In the genomic region with DNA sequence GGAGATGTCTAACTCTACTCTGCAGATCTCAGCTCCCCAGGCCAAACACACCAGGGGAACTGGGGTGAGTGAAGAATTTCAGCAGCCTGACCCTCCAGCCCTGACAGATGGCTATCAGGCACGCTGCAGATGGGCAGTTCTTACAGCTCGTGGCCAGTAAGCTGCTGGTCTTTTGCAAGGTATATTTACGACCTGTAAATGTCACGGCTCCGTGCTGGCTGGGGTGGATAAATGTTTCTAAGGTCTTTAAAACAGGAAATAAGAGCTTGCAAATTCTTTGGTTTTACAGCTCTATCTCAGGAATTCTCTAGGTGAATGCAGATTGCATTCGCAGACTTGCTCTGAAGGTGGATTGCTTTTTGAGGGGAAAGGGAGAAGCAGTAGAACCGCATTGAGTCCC, we compare ENCODE assay signal across 22 cellular contexts. TPM values are rescaled to one million over a fixed set of nuclear protein-coding genes. Genes with fewer than 3 reads are reported as not detected.
DNase-seq lines count a peak whose midpoint lies in the region; ATAC-seq and TF ChIP-seq lines count a peak whose summit lies in the region.
"Had no signal": no experiment of that assay in that cellular context is flagged by ENCODE, and none has a peak within 500 bp of the region (broad histone marks: within the 10 kb centered on the region; RNA-seq: fewer than 3 reads in every experiment).

No MANE protein-coding gene starts in this region.

- no CpG with 5 or more reads among the region's 7 CpGs for WGBS in mesendoderm (ENCODE audit: extremely low coverage, insufficient coverage, low lambda C conversion rate)

- no peak overlapping the region for H2BK15ac ChIP-seq in mesendoderm (replicated peaks; ENCODE audit: low read depth)

- H3K36me3 ChIP-seq in WERI-Rb-1 (peaks cover 46% of the 10 kb centered on the region), mesendoderm (ENCODE audit: control insufficient read depth, insufficient read depth, low read length) (no peaks in the 10 kb centered on the region), breast epithelium (no peaks in the 10 kb centered on the region)
- H3K36me3 ChIP-seq: BE2C, upper lobe of right lung had no signal

- no peaks in the 10 kb centered on the region for H3K9me3 Mint-ChIP-seq in type B pancreatic cell
- H3K9me3 Mint-ChIP-seq: activated CD4-positive, alpha-beta memory T cell treated with anti-CD3 and anti-CD28 coated beads for 36 hours; naive B cell had no signal

- H3K27ac ChIP-seq in WERI-Rb-1, result peak overlapping the region; percentile 89
- no peak overlapping the region for H3K27ac ChIP-seq in mesendoderm (ENCODE audit: low read depth, low read length)
- no peak overlapping the region for H3K27ac ChIP-seq in breast epithelium
- H3K27ac ChIP-seq: upper lobe of right lung had no signal

- H3K9ac ChIP-seq in mesendoderm (ENCODE audit: low read length), result no peak overlapping the region

- peaks cover 10% of the 10 kb centered on the region for H3K36me3 Mint-ChIP-seq in type B pancreatic cell

- H3K4me3 ChIP-seq in WERI-Rb-1 (ENCODE audit: low read depth, low read length) (peak overlapping the region; percentile 25), mesendoderm (ENCODE audit: low read length) (no peak overlapping the region), breast epithelium (no peak overlapping the region)
- H3K4me3 ChIP-seq: lung, upper lobe of right lung had no signal

- no peak overlapping the region for H3K23ac ChIP-seq in mesendoderm (ENCODE audit: low read length)

- H3K4me3 Mint-ChIP-seq in type B pancreatic cell, result no peak overlapping the region
- H3K4me3 Mint-ChIP-seq: activated CD4-positive, alpha-beta memory T cell treated with anti-CD3 and anti-CD28 coated beads for 36 hours; naive B cell had no signal

- DNase-seq in NCI-H82 (lab: John Stamatoyannopoulos, UW) (peak; percentile 51), NCI-H82 treated with DMSO at 0.1 percent for 48 hours (lab: John Stamatoyannopoulos, UW; ENCODE audit: unreplicated experiment) (no peak), WERI-Rb-1 (peak; percentile 94), mesendoderm (peak; percentile 60), type B pancreatic cell (ENCODE audit: extremely low spot score, unreplicated experiment) (no peak), breast epithelium (ENCODE audit: low spot score in 2 of 2) (no peak)
- DNase-seq: 8988T; activated CD4-positive, alpha-beta memory T cell treated with anti-CD3 and anti-CD28 coated beads for 36 hours; activated T-cell treated with anti-CD3 and anti-CD28 coated beads for 4 hours; anterior cingulate cortex; BE2C; KBM-7; naive B cell; NCI-H1048; NCI-H2029; stimulated activated CD4-positive, alpha-beta T cell treated with anti-CD3 and anti-CD28 coated beads, Interleukin-2, amount 100 ng/mL, for 24 hours; stimulated activated naive CD8-positive, alpha-beta T cell treated with anti-CD3 and anti-CD28 coated beads, Interleukin-15, Interleukin-2, amounts not matched to agents 100 U/mL and 50 U/mL, for 24 hours; T-helper 1 cell; upper lobe of right lung had no signal

- TF ChIP-seq CTCF in WERI-Rb-1 (IDR thresholded peaks at IDR 0.05; ENCODE audit: low read depth, low read length) (no peak), type B pancreatic cell (conservative IDR thresholded peaks at IDR 0.05) (no peak), breast epithelium (IDR thresholded peaks at IDR 0.05) (no peak)

- no peaks in the 10 kb centered on the region for H3K79me2 ChIP-seq in mesendoderm (ENCODE audit: control insufficient read depth, insufficient read depth, low read length)

- no peak overlapping the region for H4K8ac ChIP-seq in mesendoderm (ENCODE audit: low read depth, low read length)

- H3K4ac ChIP-seq in mesendoderm (ENCODE audit: low read depth, low read length), result no peak overlapping the region

- H3K56ac ChIP-seq in mesendoderm (ENCODE audit: low read length), result peak overlapping the region; percentile 7

- no peaks in the 10 kb centered on the region for H3K27me3 Mint-ChIP-seq in type B pancreatic cell
- H3K27me3 Mint-ChIP-seq: activated CD4-positive, alpha-beta memory T cell treated with anti-CD3 and anti-CD28 coated beads for 36 hours; naive B cell had no signal

- ATAC-seq in HG03095 (IDR thresholded peaks at IDR 0.05; ENCODE audit: unreplicated experiment) (no peak), GM21619 (IDR thresholded peaks at IDR 0.05; ENCODE audit: unreplicated experiment) (no peak)
- ATAC-seq: stimulated activated naive CD8-positive, alpha-beta T cell treated with anti-CD3 and anti-CD28 coated beads, Interleukin-15, Interleukin-2, amounts not matched to agents 100 U/mL and 50 U/mL, for 24 hours; upper lobe of right lung had no signal

- H3K18ac ChIP-seq in mesendoderm (ENCODE audit: low read length), result no peak overlapping the region

- no peak overlapping the region for H3K4me2 ChIP-seq in mesendoderm (ENCODE audit: low read length)

- H3K27me3 ChIP-seq in WERI-Rb-1 (ENCODE audit: insufficient read depth, low read depth, severe bottlenecking) (no peaks in the 10 kb centered on the region), mesendoderm (ENCODE audit: insufficient read depth, low read length, poor library complexity) (no peaks in the 10 kb centered on the region), breast epithelium (no peaks in the 10 kb centered on the region)
- H3K27me3 ChIP-seq: BE2C, upper lobe of right lung had no signal

- peaks cover 16% of the 10 kb centered on the region for H3K4me1 Mint-ChIP-seq in type B pancreatic cell (ENCODE audit: unreplicated experiment)

- H2BK120ac ChIP-seq in mesendoderm (ENCODE audit: low read depth, low read length), result no peak overlapping the region

- H3K4me1 ChIP-seq in mesendoderm (ENCODE audit: control insufficient read depth, low read depth, low read length) (no peaks in the 10 kb centered on the region), breast epithelium (no peaks in the 10 kb centered on the region)
- H3K4me1 ChIP-seq: BE2C had no signal

- H3K9me3 ChIP-seq in WERI-Rb-1 (ENCODE audit: severe bottlenecking) (peaks cover 5% of the 10 kb centered on the region), breast epithelium (no peaks in the 10 kb centered on the region)
- H3K9me3 ChIP-seq: BE2C, upper lobe of right lung had no signal

- H2AK5ac ChIP-seq in mesendoderm (ENCODE audit: low read length), result no peak overlapping the region

- no peak overlapping the region for H4K5ac ChIP-seq in mesendoderm (ENCODE audit: low read length)

- intact Hi-C loops in breast epithelium (cut with DNase I; ENCODE audit: low total_unique reads), result no loop called here

- H2BK5ac ChIP-seq in mesendoderm (ENCODE audit: low read length), result no peak overlapping the region

- TF ChIP-seq POLR2A in breast epithelium (IDR thresholded peaks at IDR 0.05), result no peak

- H3K27ac Mint-ChIP-seq in type B pancreatic cell, result peak overlapping the region; percentile 16
- H3K27ac Mint-ChIP-seq: activated CD4-positive, alpha-beta memory T cell treated with anti-CD3 and anti-CD28 coated beads for 36 hours; naive B cell had no signal

- H3K79me1 ChIP-seq in mesendoderm (ENCODE audit: low read length), result no peaks in the 10 kb centered on the region

RNA-seq across cellular contexts. Expression of a gene that starts 10.1 kb away (rescaled TPM):
- polyA plus RNA-seq in mesendoderm (2013, experiment 1 of 2), result 1.9 TPM
- polyA plus RNA-seq in mesendoderm (2013, experiment 2 of 2), result 2.1 TPM
- total RNA-seq in type B pancreatic cell (ENCODE audit: low replicate concordance), result 26.5 and 29.9 TPM in 2 replicates
- total RNA-seq in breast epithelium, result 10 to 100 TPM; 11.5 to 21.4 (median 19.7) TPM

RNA-seq across cellular contexts. Expression of a gene that starts 31.8 kb away (rescaled TPM):
- 5.7 TPM for polyA plus RNA-seq in mesendoderm (2013, experiment 1 of 2)
- polyA plus RNA-seq in mesendoderm (2013, experiment 2 of 2), result 6.2 TPM
- 1.0 and 1.6 TPM in 2 replicates for total RNA-seq in type B pancreatic cell (ENCODE audit: low replicate concordance)
- total RNA-seq in breast epithelium, result 10 to 100 TPM; 15.7 to 29.0 (median 22.1) TPM

Comparison
In these comparisons a context has a peak if more than half of its experiments do, and no peak if none do; other contexts are left out.
1. DNase-seq: peak in NCI-H82 (single experiment), WERI-Rb-1 (single experiment) and mesendoderm (single experiment); none in NCI-H82 treated with DMSO at 0.1 percent for 48 hours (single experiment), type B pancreatic cell (single experiment) and breast epithelium (0 of 2).